ENCODE assay signal across 7 cellular contexts in the genomic region with DNA sequence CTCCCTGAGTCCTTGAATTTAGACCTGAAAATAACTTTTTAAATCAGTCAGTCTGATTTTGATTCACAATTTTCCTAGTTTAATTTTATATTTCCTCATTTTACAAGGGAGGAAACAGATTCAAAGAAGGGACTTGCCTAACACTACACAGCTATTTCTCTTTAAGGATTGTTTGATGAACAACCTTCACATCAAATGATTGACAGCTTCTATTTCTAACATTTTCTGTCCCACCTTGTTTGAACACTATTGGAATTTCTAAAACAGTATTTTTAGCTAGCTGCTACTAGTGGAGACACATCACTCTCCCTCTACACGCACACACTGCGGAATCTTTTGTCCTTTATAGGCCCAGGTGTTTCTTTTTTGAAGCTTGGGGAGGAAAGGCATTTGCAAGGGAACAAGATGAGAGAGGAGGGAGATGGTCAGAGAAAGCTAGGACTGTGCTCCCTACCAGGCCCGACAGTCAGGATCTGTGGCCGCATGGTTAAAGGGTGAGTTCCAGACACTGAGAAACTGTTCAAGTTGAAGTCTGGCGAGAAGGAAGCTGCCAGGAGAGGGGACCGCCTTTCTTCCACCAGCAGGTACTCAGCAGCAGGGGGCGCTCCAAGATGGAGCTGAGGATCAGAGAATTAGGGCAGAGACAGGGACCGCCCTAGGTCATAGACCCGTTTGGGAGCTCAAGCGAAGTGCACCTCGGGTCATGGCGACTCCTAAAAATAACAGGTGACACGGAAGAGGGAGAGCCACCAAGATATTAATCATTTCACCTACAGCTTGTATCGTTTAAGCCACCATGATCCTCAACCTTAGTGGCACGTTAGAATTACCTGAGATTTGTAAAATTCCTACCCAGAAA. TPM values are rescaled to one million over a fixed set of nuclear protein-coding genes. Genes with fewer than 3 reads are reported as not detected.
A peak's percentile ranks its signal among the peaks of the same experiment; 100 is the strongest.
DNase-seq lines count a peak whose midpoint lies in the region; ATAC-seq and TF ChIP-seq lines count a peak whose summit lies in the region.

No MANE protein-coding gene starts in this region.

- H3K9me3 ChIP-seq in spleen = no peaks in the 10 kb centered on the region

- ATAC-seq in GM18505 (IDR thresholded peaks at IDR 0.05; ENCODE audit: unreplicated experiment) = peak; percentile 73
- peak; percentile 65 for ATAC-seq in HG02763 (IDR thresholded peaks at IDR 0.05; ENCODE audit: unreplicated experiment)

- intact Hi-C loops in spleen (cut with DNase I; ENCODE audit: low total_unique reads) = no loop called here

- H3K27ac ChIP-seq in spleen = no peak overlapping the region

- no peaks in the 10 kb centered on the region for H3K36me3 ChIP-seq in spleen

- WGBS in spleen, 5 donors = 33 to 38% (median 35%) methylated on average over 15 of the region's 15 CpGs

- TF ChIP-seq POLR2A in GM18505 (IDR thresholded peaks at IDR 0.05; ENCODE audit: borderline replicate concordance, extremely low read depth, insufficient read depth, insufficient read length) = no peak
- no peak for TF ChIP-seq POLR2A in spleen (IDR thresholded peaks at IDR 0.05)

- H3K4me3 ChIP-seq in fibroblast of mammary gland (ENCODE audit: control insufficient read depth, low read depth, low read length) (no peak overlapping the region), spleen (no peak overlapping the region)

- no peaks in the 10 kb centered on the region for H3K27me3 ChIP-seq in spleen (replicated peaks in 1 of 7)

- TF ChIP-seq CTCF in fibroblast of mammary gland (conservative IDR thresholded peaks at IDR 0.05; ENCODE audit: control insufficient read depth, insufficient read depth, low read depth, low read length) = peak; percentile 61
- peak; percentile 10 to 77 (median 65) for TF ChIP-seq CTCF in spleen (IDR thresholded peaks at IDR 0.05 in 8 of 11, conservative IDR thresholded peaks at IDR 0.05 in 3 of 11)

- peaks cover 0 to 31% (median 12%) of the 10 kb centered on the region in 6 donors for H3K4me1 ChIP-seq in spleen

- DNase-seq in NCI-H748 treated with DMSO at 0.1 percent for 48 hours (lab: John Stamatoyannopoulos, UW) = peak; percentile 5
- peak; percentile 17 for DNase-seq in activated CD8-positive, alpha-beta memory T cell treated with anti-CD3 and anti-CD28 coated beads, Interleukin-2, amount 50 U/mL, for 1 hour (ENCODE audit: extremely low read depth)
- peak; percentile 26 for DNase-seq in fibroblast of mammary gland (ENCODE audit: low read depth)
- peak; percentile 88 for DNase-seq in spleen
- no peak for DNase-seq in pons (ENCODE audit: low spot score)

RNA-seq across cellular contexts. Expression of a gene that starts 49.7 kb away (rescaled TPM):
- 1 to 10 TPM in 3 of 7 donors, under 1 TPM in 3, not detected in 1; 0.43 to 2.0 (median 0.99) TPM for total RNA-seq in spleen
- under 1 TPM; 0.62 to 0.70 (median 0.64) TPM for polyA plus RNA-seq in spleen
